Comparison of ENCODE assay signal across 10 cellular contexts in the genomic region with DNA sequence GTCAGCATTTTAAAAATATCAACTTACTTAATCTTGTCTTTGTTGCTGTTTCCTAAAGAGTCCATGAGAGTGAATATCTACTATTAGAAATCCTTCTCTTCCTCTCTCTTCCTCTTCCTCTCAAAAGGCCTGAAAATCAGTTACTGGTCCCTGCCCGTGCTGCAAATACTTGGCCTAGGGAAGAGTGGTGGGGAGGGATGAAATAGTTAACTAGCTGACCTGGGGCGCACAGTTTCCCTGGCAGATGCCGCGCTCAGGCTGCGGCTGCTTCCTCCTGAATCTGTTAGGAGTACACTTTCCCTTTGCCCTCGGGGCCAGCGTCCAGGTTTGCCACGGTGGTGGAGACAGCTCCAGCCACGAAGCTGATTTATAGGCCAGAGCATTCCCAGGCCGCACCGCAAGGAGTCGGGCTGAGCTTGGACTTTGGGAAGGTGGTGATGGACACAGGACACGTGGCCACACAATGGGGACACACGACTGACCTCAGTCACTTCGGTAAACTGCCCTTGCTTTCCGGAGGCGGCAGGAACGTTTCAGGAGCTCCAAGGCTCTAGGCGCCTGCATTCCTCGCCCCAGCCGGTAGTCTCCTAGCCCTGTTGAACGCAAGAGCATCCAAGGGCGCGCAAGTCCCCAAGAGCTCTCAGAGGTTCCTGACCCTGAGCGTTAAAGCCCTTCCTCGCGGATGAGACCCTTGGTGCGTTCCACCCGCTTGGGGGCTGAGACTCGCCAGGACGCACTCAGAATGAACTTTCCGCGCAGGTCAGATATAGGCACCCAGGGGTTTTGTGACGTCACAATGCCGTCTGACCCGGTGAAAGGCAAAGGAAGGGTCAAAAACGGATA. TPM values are rescaled to one million over a fixed set of nuclear protein-coding genes. Genes with fewer than 3 reads are reported as not detected.
DNase-seq lines count a peak whose midpoint lies in the region; ATAC-seq and TF ChIP-seq lines count a peak whose summit lies in the region.
"Had no signal": no experiment of that assay in that cellular context is flagged by ENCODE, and none has a peak within 500 bp of the region (broad histone marks: within the 10 kb centered on the region; RNA-seq: fewer than 3 reads in every experiment).

No MANE protein-coding gene starts in this region.

- H3K4me3 ChIP-seq in endocrine pancreas (ENCODE audit: control insufficient read depth, insufficient read depth, low read length): peak overlapping the region; percentile 24
- H3K4me3 ChIP-seq in neural progenitor cell: peak overlapping the region; percentile 37
- no peak overlapping the region for H3K4me3 ChIP-seq in foreskin fibroblast (ENCODE audit: low read depth in 1 of 2, low read length in 2 of 2)

- H3K4me1 ChIP-seq in endocrine pancreas (ENCODE audit: control insufficient read depth, insufficient read depth, low read length) (no peaks in the 10 kb centered on the region), neural progenitor cell (peaks cover 26% of the 10 kb centered on the region)

- H3K79me2 ChIP-seq in neural progenitor cell (ENCODE audit: low read depth): no peaks in the 10 kb centered on the region

- H3K4me1 Mint-ChIP-seq in neural progenitor cell: peaks cover 33% of the 10 kb centered on the region

- peaks cover 15% of the 10 kb centered on the region for H3F3A ChIP-seq in neural progenitor cell (ENCODE audit: low read depth)

- peak overlapping the region; percentile 46 for H2AFZ ChIP-seq in neural progenitor cell (replicated peaks)

- no peaks in the 10 kb centered on the region for H3K9me3 ChIP-seq in endocrine pancreas (ENCODE audit: control insufficient read depth, low read length)
- no peaks in the 10 kb centered on the region for H3K9me3 ChIP-seq in neural progenitor cell (ENCODE audit: low read depth)

- H3K36me3 ChIP-seq in endocrine pancreas (ENCODE audit: control insufficient read depth, insufficient read depth, low read length): no peaks in the 10 kb centered on the region
- no peaks in the 10 kb centered on the region for H3K36me3 ChIP-seq in neural progenitor cell

- peaks cover 4% of the 10 kb centered on the region for H3K9me3 Mint-ChIP-seq in neural progenitor cell

- peak overlapping the region; percentile 77 for H3K4me3 Mint-ChIP-seq in neural progenitor cell

- H3K36me3 Mint-ChIP-seq in neural progenitor cell: no peaks in the 10 kb centered on the region

- no peak overlapping the region for H3K27ac Mint-ChIP-seq in neural progenitor cell

- H4K20me1 ChIP-seq in neural progenitor cell (ENCODE audit: low read depth): peaks cover 14% of the 10 kb centered on the region

- H3K27me3 Mint-ChIP-seq in neural progenitor cell (ENCODE audit: insufficient read depth, low read depth): peaks cover 39% of the 10 kb centered on the region

- TF ChIP-seq CTCF in GM12873 (IDR thresholded peaks at IDR 0.05; ENCODE audit: insufficient read depth, low read depth, low read length, missing control alignments) (peak; percentile 30), neural progenitor cell (IDR thresholded peaks at IDR 0.05) (peak; percentile 57), foreskin fibroblast (IDR thresholded peaks at IDR 0.05; ENCODE audit: low read depth, low read length) (no peak)

- DNase-seq in NCI-H2029 (lab: John Stamatoyannopoulos, UW) (peak; percentile 88), neural progenitor cell (ENCODE audit: low spot score) (peak; percentile 83), NCI-H1694 (lab: John Stamatoyannopoulos, UW) (no peak), cortex of kidney (lab: John Stamatoyannopoulos, UW) (no peak), foreskin fibroblast (no peak)
- DNase-seq: NCI-H146 had no signal

- peak overlapping the region; percentile 80 for H3K4me2 ChIP-seq in neural progenitor cell

- ATAC-seq in GM19395 (IDR thresholded peaks at IDR 0.05; ENCODE audit: unreplicated experiment): no peak

- H3K9ac ChIP-seq in endocrine pancreas (ENCODE audit: control insufficient read depth, insufficient read depth, low read length): peak overlapping the region; percentile 27
- no peak overlapping the region for H3K9ac ChIP-seq in neural progenitor cell

- no peak overlapping the region for H3K27ac ChIP-seq in neural progenitor cell

- H3K27me3 ChIP-seq in endocrine pancreas (ENCODE audit: control insufficient read depth, insufficient read depth, low read length): no peaks in the 10 kb centered on the region
- peaks cover 88% of the 10 kb centered on the region for H3K27me3 ChIP-seq in neural progenitor cell

RNA-seq across cellular contexts. Expression of a gene that starts 7.1 kb away (rescaled TPM):
- total RNA-seq in neural progenitor cell (ENCODE audit: low replicate concordance): 0.21 TPM in 1 of 2 replicates, not detected in the other
- total RNA-seq: kidney epithelial cell had no signal

RNA-seq across cellular contexts. Expression of a gene that starts 33.3 kb away (rescaled TPM):
- total RNA-seq in neural progenitor cell (ENCODE audit: low replicate concordance): 0.06 and 0.07 TPM in 2 replicates

Comparison
In these comparisons a context has a peak if more than half of its experiments do, and no peak if none do; other contexts are left out.
1. DNase-seq: peak in NCI-H2029 (single experiment) and neural progenitor cell (single experiment); none in NCI-H1694 (single experiment), cortex of kidney (single experiment) and foreskin fibroblast (0 of 2).
2. H3K4me3 ChIP-seq: peak in endocrine pancreas (single experiment) and neural progenitor cell (single experiment); none in foreskin fibroblast (0 of 2).